Comparison of ENCODE assay signal across 1 cellular context in the genomic region with DNA sequence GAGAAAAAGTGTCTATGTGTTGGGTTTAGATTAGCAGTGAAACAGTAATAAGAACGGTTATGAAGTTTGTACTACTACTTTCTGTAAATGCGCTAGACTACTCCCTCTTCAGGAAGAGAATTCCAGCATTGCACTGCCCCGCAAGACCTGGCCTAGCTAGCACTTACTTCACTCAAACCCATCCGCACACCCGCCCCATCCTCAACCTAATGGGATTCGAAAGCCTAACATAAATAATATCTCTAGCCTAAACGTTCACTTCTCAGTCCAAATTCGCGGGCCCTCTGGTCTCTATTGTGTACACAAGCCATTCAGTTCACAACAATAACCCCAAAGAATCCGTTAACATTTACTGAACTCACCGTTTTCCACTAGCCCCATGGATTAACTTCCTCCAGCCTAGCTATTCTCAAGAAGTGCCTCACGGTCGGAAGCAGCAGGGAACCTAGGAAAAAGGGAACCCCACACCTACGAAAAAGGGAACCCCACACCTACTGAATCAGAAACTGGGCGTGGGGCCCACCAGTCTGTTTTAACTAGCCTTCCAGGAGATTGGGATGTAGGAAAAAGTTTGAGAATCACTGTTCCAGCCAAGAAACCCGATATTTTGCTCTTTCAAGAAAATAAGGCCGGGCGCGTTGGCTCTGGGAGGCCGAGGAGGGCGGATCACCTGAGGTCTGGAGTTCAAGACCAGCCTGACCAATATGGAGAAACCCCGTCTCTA.
TF ChIP-seq lines count a peak whose summit lies in the region.

No MANE protein-coding gene starts in this region.

TF ChIP-seq in K562, 482 proteins besides CTCF, POLR2A, EP300 and RAD21 (continued from another document):
- TF ChIP-seq, protein P1, sequence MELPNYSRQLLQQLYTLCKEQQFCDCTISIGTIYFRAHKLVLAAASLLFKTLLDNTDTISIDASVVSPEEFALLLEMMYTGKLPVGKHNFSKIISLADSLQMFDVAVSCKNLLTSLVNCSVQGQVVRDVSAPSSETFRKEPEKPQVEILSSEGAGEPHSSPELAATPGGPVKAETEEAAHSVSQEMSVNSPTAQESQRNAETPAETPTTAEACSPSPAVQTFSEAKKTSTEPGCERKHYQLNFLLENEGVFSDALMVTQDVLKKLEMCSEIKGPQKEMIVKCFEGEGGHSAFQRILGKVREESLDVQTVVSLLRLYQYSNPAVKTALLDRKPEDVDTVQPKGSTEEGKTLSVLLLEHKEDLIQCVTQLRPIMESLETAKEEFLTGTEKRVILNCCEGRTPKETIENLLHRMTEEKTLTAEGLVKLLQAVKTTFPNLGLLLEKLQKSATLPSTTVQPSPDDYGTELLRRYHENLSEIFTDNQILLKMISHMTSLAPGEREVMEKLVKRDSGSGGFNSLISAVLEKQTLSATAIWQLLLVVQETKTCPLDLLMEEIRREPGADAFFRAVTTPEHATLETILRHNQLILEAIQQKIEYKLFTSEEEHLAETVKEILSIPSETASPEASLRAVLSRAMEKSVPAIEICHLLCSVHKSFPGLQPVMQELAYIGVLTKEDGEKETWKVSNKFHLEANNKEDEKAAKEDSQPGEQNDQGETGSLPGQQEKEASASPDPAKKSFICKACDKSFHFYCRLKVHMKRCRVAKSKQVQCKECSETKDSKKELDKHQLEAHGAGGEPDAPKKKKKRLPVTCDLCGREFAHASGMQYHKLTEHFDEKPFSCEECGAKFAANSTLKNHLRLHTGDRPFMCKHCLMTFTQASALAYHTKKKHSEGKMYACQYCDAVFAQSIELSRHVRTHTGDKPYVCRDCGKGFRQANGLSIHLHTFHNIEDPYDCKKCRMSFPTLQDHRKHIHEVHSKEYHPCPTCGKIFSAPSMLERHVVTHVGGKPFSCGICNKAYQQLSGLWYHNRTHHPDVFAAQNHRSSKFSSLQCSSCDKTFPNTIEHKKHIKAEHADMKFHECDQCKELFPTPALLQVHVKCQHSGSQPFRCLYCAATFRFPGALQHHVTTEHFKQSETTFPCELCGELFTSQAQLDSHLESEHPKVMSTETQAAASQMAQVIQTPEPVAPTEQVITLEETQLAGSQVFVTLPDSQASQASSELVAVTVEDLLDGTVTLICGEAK (IDR thresholded peaks at IDR 0.05), result no peak
- TF ChIP-seq, protein P1 (CRISPR knock-in tag; IDR thresholded peaks at IDR 0.05), result no peak
- TF ChIP-seq, protein P2, sequence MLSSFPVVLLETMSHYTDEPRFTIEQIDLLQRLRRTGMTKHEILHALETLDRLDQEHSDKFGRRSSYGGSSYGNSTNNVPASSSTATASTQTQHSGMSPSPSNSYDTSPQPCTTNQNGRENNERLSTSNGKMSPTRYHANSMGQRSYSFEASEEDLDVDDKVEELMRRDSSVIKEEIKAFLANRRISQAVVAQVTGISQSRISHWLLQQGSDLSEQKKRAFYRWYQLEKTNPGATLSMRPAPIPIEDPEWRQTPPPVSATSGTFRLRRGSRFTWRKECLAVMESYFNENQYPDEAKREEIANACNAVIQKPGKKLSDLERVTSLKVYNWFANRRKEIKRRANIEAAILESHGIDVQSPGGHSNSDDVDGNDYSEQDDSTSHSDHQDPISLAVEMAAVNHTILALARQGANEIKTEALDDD (IDR thresholded peaks at IDR 0.05), result peak; percentile 74
- TF ChIP-seq ZNF324 (CRISPR knock-in tag; IDR thresholded peaks at IDR 0.05) (no peak), SAP30 (IDR thresholded peaks at IDR 0.05; ENCODE audit: borderline replicate concordance, insufficient read depth, low read depth, low read length, poor library complexity, severe bottlenecking) (no peak), XRCC5 (IDR thresholded peaks at IDR 0.05; ENCODE audit: low read depth, low read length) (no peak), GABPA (tag; conservative IDR thresholded peaks at IDR 0.05; ENCODE audit: low read depth) (no peak; the same call in 1 of the 2 replicates), NFATC3 (IDR thresholded peaks at IDR 0.05) (no peak), ZNF143 (CRISPR knock-in tag; IDR thresholded peaks at IDR 0.05) (no peak), ZNF175 (CRISPR knock-in tag; IDR thresholded peaks at IDR 0.05; ENCODE audit: low read depth) (no peak; the same call in 1 of the 2 replicates), SRF (CRISPR knock-in tag; IDR thresholded peaks at IDR 0.05) (0 out of 4 replicates have a peak, but pooled peaks of 1 of the 2 experiments have one; percentile 22), SREBF1 (IDR thresholded peaks at IDR 0.05; ENCODE audit: borderline replicate concordance, low read depth, low read length) (no peak), KHSRP (IDR thresholded peaks at IDR 0.05) (no peak), ZNF586 (CRISPR knock-in tag; conservative IDR thresholded peaks at IDR 0.05) (no peak), FOXJ3 (CRISPR knock-in tag; IDR thresholded peaks at IDR 0.05) (no peak)
- TF ChIP-seq, protein P3, sequence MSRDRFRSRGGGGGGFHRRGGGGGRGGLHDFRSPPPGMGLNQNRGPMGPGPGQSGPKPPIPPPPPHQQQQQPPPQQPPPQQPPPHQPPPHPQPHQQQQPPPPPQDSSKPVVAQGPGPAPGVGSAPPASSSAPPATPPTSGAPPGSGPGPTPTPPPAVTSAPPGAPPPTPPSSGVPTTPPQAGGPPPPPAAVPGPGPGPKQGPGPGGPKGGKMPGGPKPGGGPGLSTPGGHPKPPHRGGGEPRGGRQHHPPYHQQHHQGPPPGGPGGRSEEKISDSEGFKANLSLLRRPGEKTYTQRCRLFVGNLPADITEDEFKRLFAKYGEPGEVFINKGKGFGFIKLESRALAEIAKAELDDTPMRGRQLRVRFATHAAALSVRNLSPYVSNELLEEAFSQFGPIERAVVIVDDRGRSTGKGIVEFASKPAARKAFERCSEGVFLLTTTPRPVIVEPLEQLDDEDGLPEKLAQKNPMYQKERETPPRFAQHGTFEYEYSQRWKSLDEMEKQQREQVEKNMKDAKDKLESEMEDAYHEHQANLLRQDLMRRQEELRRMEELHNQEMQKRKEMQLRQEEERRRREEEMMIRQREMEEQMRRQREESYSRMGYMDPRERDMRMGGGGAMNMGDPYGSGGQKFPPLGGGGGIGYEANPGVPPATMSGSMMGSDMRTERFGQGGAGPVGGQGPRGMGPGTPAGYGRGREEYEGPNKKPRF (IDR thresholded peaks at IDR 0.05; ENCODE audit: low read depth, low read length), result no peak
